1 cellular context compared by ENCODE assay signal in the genomic region with DNA sequence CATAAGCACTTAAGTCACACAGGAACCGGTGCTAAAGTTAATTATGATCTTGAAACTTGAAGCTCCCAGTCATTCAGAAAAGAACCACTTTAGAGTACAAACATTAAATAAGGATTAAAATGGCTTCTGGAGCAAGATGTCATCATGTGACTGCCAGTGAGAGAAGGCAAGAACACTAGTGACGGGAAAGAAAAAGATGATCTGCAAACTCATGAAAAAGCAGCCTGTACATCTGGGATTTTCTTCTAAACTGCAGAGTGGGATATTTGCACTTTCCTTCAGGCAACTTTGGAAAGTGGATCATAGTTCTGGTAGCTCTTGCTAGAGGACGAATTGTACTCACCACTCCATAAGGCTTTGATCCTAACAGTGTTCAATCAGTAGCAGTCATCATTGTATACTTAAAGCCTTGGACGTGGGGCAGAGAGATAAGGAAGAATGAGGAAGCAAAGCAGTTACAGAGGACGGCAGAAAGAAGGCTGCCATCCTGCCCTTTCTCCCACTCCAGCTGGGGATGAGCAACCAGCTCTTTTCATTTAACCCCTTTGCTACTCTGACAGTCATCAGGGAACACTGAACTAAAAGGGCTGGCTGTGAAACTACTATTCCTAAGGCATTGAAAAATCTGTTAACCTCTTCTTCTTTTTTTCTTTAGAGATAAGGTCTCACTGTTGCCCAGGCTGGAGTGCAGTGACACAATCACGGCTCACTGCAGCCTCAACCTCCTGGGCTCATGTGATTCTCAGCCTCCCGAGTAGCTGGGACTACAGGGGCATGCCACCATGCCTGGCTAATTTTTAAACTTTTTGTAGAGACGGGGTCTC.
TF ChIP-seq lines count a peak whose summit lies in the region.

No MANE protein-coding gene starts in this region.

TF ChIP-seq in K562, 482 proteins besides CTCF, POLR2A, EP300 and RAD21 (continued from another document and continues in another):
- TF ChIP-seq, protein P1, sequence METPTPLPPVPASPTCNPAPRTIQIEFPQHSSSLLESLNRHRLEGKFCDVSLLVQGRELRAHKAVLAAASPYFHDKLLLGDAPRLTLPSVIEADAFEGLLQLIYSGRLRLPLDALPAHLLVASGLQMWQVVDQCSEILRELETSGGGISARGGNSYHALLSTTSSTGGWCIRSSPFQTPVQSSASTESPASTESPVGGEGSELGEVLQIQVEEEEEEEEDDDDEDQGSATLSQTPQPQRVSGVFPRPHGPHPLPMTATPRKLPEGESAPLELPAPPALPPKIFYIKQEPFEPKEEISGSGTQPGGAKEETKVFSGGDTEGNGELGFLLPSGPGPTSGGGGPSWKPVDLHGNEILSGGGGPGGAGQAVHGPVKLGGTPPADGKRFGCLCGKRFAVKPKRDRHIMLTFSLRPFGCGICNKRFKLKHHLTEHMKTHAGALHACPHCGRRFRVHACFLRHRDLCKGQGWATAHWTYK (CRISPR knock-in tag; IDR thresholded peaks at IDR 0.05), result no peak
- no peak for TF ChIP-seq ZNF57 (CRISPR knock-in tag; IDR thresholded peaks at IDR 0.05)
- no peak for TF ChIP-seq RBM34 (IDR thresholded peaks at IDR 0.05; ENCODE audit: borderline replicate concordance, insufficient read depth, low read length)
- TF ChIP-seq ZBTB1 (CRISPR knock-in tag; IDR thresholded peaks at IDR 0.05; ENCODE audit: borderline replicate concordance, low read depth), result no peak
- no peak for TF ChIP-seq RBM15 (IDR thresholded peaks at IDR 0.05; ENCODE audit: insufficient read depth, low read length)
- no peak for TF ChIP-seq TSC22D4 (tag; IDR thresholded peaks at IDR 0.05)
- no peak for TF ChIP-seq NR1H2 (CRISPR knock-in tag; IDR thresholded peaks at IDR 0.05)
- no peak for TF ChIP-seq BRF1 (IDR thresholded peaks at IDR 0.05; ENCODE audit: borderline replicate concordance, extremely low read depth, insufficient read length)
- 0 out of 2 replicates have a peak, but pooled peaks have one; percentile 47 for TF ChIP-seq ZNF175 (CRISPR knock-in tag; IDR thresholded peaks at IDR 0.05; ENCODE audit: low read depth)
- TF ChIP-seq, protein P2, sequence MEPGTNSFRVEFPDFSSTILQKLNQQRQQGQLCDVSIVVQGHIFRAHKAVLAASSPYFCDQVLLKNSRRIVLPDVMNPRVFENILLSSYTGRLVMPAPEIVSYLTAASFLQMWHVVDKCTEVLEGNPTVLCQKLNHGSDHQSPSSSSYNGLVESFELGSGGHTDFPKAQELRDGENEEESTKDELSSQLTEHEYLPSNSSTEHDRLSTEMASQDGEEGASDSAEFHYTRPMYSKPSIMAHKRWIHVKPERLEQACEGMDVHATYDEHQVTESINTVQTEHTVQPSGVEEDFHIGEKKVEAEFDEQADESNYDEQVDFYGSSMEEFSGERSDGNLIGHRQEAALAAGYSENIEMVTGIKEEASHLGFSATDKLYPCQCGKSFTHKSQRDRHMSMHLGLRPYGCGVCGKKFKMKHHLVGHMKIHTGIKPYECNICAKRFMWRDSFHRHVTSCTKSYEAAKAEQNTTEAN (CRISPR knock-in tag; IDR thresholded peaks at IDR 0.05), result no peak
- TF ChIP-seq, protein P3, sequence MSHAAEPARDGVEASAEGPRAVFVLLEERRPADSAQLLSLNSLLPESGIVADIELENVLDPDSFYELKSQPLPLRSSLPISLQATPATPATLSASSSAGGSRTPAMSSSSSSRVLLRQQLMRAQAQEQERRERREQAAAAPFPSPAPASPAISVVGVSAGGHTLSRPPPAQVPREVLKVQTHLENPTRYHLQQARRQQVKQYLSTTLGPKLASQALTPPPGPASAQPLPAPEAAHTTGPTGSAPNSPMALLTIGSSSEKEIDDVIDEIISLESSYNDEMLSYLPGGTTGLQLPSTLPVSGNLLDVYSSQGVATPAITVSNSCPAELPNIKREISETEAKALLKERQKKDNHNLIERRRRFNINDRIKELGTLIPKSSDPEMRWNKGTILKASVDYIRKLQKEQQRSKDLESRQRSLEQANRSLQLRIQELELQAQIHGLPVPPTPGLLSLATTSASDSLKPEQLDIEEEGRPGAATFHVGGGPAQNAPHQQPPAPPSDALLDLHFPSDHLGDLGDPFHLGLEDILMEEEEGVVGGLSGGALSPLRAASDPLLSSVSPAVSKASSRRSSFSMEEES (CRISPR knock-in tag; IDR thresholded peaks at IDR 0.05), result peak; percentile 75
- TF ChIP-seq L3MBTL2 (IDR thresholded peaks at IDR 0.05), result no peak
- TF ChIP-seq ZFP30 (CRISPR knock-in tag; IDR thresholded peaks at IDR 0.05; ENCODE audit: borderline replicate concordance), result no peak
- TF ChIP-seq, protein P4, sequence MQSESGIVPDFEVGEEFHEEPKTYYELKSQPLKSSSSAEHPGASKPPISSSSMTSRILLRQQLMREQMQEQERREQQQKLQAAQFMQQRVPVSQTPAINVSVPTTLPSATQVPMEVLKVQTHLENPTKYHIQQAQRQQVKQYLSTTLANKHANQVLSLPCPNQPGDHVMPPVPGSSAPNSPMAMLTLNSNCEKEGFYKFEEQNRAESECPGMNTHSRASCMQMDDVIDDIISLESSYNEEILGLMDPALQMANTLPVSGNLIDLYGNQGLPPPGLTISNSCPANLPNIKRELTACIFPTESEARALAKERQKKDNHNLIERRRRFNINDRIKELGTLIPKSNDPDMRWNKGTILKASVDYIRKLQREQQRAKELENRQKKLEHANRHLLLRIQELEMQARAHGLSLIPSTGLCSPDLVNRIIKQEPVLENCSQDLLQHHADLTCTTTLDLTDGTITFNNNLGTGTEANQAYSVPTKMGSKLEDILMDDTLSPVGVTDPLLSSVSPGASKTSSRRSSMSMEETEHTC (IDR thresholded peaks at IDR 0.05), result no peak
- TF ChIP-seq ATF7 (IDR thresholded peaks at IDR 0.05), result peak; percentile 48; the same call in 1 of the 2 replicates
- TF ChIP-seq DNMT1 (IDR thresholded peaks at IDR 0.05), result no peak
- TF ChIP-seq SP1 (CRISPR knock-in tag; IDR thresholded peaks at IDR 0.05), result no peak
- no peak for TF ChIP-seq ZC3H11A (IDR thresholded peaks at IDR 0.05; ENCODE audit: low read depth, low read length)
- TF ChIP-seq DPF2 (IDR thresholded peaks at IDR 0.05), result peak; percentile 95
- TF ChIP-seq ZNF589 (CRISPR knock-in tag; IDR thresholded peaks at IDR 0.05; ENCODE audit: low read depth), result 0 out of 2 replicates have a peak, but pooled peaks have one; percentile 33
- TF ChIP-seq RBBP5 (IDR thresholded peaks at IDR 0.05; ENCODE audit: borderline replicate concordance, insufficient read depth, low read length, poor library complexity, severe bottlenecking), result peak; percentile 74
- TF ChIP-seq, protein P5, sequence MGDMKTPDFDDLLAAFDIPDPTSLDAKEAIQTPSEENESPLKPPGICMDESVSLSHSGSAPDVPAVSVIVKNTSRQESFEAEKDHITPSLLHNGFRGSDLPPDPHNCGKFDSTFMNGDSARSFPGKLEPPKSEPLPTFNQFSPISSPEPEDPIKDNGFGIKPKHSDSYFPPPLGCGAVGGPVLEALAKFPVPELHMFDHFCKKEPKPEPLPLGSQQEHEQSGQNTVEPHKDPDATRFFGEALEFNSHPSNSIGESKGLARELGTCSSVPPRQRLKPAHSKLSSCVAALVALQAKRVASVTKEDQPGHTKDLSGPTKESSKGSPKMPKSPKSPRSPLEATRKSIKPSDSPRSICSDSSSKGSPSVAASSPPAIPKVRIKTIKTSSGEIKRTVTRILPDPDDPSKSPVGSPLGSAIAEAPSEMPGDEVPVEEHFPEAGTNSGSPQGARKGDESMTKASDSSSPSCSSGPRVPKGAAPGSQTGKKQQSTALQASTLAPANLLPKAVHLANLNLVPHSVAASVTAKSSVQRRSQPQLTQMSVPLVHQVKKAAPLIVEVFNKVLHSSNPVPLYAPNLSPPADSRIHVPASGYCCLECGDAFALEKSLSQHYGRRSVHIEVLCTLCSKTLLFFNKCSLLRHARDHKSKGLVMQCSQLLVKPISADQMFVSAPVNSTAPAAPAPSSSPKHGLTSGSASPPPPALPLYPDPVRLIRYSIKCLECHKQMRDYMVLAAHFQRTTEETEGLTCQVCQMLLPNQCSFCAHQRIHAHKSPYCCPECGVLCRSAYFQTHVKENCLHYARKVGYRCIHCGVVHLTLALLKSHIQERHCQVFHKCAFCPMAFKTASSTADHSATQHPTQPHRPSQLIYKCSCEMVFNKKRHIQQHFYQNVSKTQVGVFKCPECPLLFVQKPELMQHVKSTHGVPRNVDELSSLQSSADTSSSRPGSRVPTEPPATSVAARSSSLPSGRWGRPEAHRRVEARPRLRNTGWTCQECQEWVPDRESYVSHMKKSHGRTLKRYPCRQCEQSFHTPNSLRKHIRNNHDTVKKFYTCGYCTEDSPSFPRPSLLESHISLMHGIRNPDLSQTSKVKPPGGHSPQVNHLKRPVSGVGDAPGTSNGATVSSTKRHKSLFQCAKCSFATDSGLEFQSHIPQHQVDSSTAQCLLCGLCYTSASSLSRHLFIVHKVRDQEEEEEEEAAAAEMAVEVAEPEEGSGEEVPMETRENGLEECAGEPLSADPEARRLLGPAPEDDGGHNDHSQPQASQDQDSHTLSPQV (IDR thresholded peaks at IDR 0.05), result peak; percentile 59; the same call in 1 of the 2 replicates
- no peak for TF ChIP-seq EGR1 (conservative IDR thresholded peaks at IDR 0.05)
- 0 out of 2 replicates have a peak, but pooled peaks have one; percentile 58 for TF ChIP-seq HNRNPL (IDR thresholded peaks at IDR 0.05; ENCODE audit: low read depth, low read length)
- TF ChIP-seq, protein P6, sequence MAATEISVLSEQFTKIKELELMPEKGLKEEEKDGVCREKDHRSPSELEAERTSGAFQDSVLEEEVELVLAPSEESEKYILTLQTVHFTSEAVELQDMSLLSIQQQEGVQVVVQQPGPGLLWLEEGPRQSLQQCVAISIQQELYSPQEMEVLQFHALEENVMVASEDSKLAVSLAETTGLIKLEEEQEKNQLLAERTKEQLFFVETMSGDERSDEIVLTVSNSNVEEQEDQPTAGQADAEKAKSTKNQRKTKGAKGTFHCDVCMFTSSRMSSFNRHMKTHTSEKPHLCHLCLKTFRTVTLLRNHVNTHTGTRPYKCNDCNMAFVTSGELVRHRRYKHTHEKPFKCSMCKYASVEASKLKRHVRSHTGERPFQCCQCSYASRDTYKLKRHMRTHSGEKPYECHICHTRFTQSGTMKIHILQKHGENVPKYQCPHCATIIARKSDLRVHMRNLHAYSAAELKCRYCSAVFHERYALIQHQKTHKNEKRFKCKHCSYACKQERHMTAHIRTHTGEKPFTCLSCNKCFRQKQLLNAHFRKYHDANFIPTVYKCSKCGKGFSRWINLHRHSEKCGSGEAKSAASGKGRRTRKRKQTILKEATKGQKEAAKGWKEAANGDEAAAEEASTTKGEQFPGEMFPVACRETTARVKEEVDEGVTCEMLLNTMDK (IDR thresholded peaks at IDR 0.05; ENCODE audit: borderline replicate concordance, insufficient read depth, low read depth, low read length, poor library complexity, severe bottlenecking), result no peak
- TF ChIP-seq, protein P7, sequence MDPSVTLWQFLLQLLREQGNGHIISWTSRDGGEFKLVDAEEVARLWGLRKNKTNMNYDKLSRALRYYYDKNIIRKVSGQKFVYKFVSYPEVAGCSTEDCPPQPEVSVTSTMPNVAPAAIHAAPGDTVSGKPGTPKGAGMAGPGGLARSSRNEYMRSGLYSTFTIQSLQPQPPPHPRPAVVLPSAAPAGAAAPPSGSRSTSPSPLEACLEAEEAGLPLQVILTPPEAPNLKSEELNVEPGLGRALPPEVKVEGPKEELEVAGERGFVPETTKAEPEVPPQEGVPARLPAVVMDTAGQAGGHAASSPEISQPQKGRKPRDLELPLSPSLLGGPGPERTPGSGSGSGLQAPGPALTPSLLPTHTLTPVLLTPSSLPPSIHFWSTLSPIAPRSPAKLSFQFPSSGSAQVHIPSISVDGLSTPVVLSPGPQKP (CRISPR knock-in tag; IDR thresholded peaks at IDR 0.05), result no peak
- TF ChIP-seq, protein P8, sequence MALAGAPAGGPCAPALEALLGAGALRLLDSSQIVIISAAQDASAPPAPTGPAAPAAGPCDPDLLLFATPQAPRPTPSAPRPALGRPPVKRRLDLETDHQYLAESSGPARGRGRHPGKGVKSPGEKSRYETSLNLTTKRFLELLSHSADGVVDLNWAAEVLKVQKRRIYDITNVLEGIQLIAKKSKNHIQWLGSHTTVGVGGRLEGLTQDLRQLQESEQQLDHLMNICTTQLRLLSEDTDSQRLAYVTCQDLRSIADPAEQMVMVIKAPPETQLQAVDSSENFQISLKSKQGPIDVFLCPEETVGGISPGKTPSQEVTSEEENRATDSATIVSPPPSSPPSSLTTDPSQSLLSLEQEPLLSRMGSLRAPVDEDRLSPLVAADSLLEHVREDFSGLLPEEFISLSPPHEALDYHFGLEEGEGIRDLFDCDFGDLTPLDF (CRISPR knock-in tag; IDR thresholded peaks at IDR 0.05), result no peak
- TF ChIP-seq KDM1A (IDR thresholded peaks at IDR 0.05), result peak; percentile 69 to 70; a peak in 3 of 4 replicates
- TF ChIP-seq ARID1B (IDR thresholded peaks at IDR 0.05), result peak; percentile 95
- no peak for TF ChIP-seq KAT2B (IDR thresholded peaks at IDR 0.05; ENCODE audit: low read depth, low read length)
- no peak for TF ChIP-seq GTF2A2 (tag; IDR thresholded peaks at IDR 0.05)
- TF ChIP-seq KLF16 (IDR thresholded peaks at IDR 0.05), result peak; percentile 74
- TF ChIP-seq ZFP36 (IDR thresholded peaks at IDR 0.05; ENCODE audit: low read depth, low read length, partially characterized antibody), result no peak
- TF ChIP-seq SMARCC2 (IDR thresholded peaks at IDR 0.05; ENCODE audit: low read depth), result peak; percentile 81
- no peak for TF ChIP-seq HMGN3 (IDR thresholded peaks at IDR 0.05; ENCODE audit: borderline replicate concordance, extremely low read depth, insufficient read length, low read depth, low read length)
- TF ChIP-seq, protein P9, sequence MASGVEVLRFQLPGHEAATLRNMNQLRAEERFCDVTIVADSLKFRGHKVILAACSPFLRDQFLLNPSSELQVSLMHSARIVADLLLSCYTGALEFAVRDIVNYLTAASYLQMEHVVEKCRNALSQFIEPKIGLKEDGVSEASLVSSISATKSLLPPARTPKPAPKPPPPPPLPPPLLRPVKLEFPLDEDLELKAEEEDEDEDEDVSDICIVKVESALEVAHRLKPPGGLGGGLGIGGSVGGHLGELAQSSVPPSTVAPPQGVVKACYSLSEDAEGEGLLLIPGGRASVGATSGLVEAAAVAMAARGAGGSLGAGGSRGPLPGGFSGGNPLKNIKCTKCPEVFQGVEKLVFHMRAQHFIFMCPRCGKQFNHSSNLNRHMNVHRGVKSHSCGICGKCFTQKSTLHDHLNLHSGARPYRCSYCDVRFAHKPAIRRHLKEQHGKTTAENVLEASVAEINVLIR (CRISPR knock-in tag; IDR thresholded peaks at IDR 0.05), result no peak
- TF ChIP-seq SRSF9 (IDR thresholded peaks at IDR 0.05; ENCODE audit: borderline replicate concordance, low read depth, low read length), result no peak
- TF ChIP-seq ZBED1 (IDR thresholded peaks at IDR 0.05), result 0 out of 2 replicates have a peak, but pooled peaks have one; percentile 17
- no peak for TF ChIP-seq NR2F6 (CRISPR knock-in tag; IDR thresholded peaks at IDR 0.05)
- TF ChIP-seq, protein P10, sequence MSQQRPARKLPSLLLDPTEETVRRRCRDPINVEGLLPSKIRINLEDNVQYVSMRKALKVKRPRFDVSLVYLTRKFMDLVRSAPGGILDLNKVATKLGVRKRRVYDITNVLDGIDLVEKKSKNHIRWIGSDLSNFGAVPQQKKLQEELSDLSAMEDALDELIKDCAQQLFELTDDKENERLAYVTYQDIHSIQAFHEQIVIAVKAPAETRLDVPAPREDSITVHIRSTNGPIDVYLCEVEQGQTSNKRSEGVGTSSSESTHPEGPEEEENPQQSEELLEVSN (IDR thresholded peaks at IDR 0.05; ENCODE audit: borderline replicate concordance in 1 of 2, extremely low read depth in 1 of 2, insufficient read depth in 1 of 2, insufficient read length in 1 of 2, low read depth in 1 of 2, low read length in 1 of 2, poor library complexity in 1 of 2, severe bottlenecking in 1 of 2), result no peak
- TF ChIP-seq NCOA2 (IDR thresholded peaks at IDR 0.05; ENCODE audit: partially characterized antibody in 2 of 2), result no peak
